8 cellular contexts compared by ENCODE assay signal in genomic region chr2:238427435-238428162, GRCh38. TPM values are rescaled to one million over a fixed set of nuclear protein-coding genes. Genes with fewer than 3 reads are reported as not detected.
A peak's percentile ranks its signal among the peaks of the same experiment; 100 is the strongest.
DNase-seq lines count a peak whose midpoint lies in the region; ATAC-seq and TF ChIP-seq lines count a peak whose summit lies in the region.

No MANE protein-coding gene starts in this region.

- TF ChIP-seq POLR2A in esophagus muscularis mucosa (IDR thresholded peaks at IDR 0.05; ENCODE audit: low read depth) (no peak), ovary (IDR thresholded peaks at IDR 0.05) (no peak)

- intact Hi-C loops in esophagus muscularis mucosa (cut with DNase I) (no loop called here), ovary (cut with DNase I) (no loop called here)

- H3K4me1 ChIP-seq in BE2C (no peaks in the 10 kb centered on the region), GM23248 (ENCODE audit: insufficient read depth) (peaks cover 56% of the 10 kb centered on the region), RWPE2 (ENCODE audit: insufficient read depth, poor library complexity, severe bottlenecking) (peaks cover 39% of the 10 kb centered on the region), esophagus muscularis mucosa (peaks cover 16 to 47% (median 34%) of the 10 kb centered on the region in 4 donors), ovary (ENCODE audit: insufficient read depth) (peaks cover 16% of the 10 kb centered on the region)

- ATAC-seq in RWPE2 (ENCODE audit: low read depth), result peak; percentile 4; the same call in 1 of the 3 replicates

- H3F3A ChIP-seq in GM23248 (ENCODE audit: insufficient read depth), result peaks cover 63% of the 10 kb centered on the region

- no peak overlapping the region for H2AFZ ChIP-seq in GM23248

- TF ChIP-seq EP300 in esophagus muscularis mucosa (IDR thresholded peaks at IDR 0.05), result no peak
- no peak for TF ChIP-seq EP300 in ovary (IDR thresholded peaks at IDR 0.05)

- H3K36me3 ChIP-seq in BE2C, result peaks cover 3% of the 10 kb centered on the region; the same call in 1 of the 2 replicates
- peaks cover 11% of the 10 kb centered on the region; the same call in 1 of the 2 replicates for H3K36me3 ChIP-seq in GM23248 (ENCODE audit: low read depth)
- peaks cover 50% of the 10 kb centered on the region for H3K36me3 ChIP-seq in RWPE2 (ENCODE audit: low read depth)
- H3K36me3 ChIP-seq in esophagus muscularis mucosa, result peaks cover 0 to 6% (median 4%) of the 10 kb centered on the region in 4 donors
- no peaks in the 10 kb centered on the region for H3K36me3 ChIP-seq in ovary

- no peak for DNase-seq in BE2C
- peak; percentile 54 for DNase-seq in GM23248
- DNase-seq in RWPE2 (ENCODE audit: low spot score), result no peak
- DNase-seq in esophagus muscularis mucosa (ENCODE audit: extremely low spot score), result no peak
- peak in 1 of 5 donors; percentile 56 for DNase-seq in ovary
- no peak for DNase-seq in NCI-H2081 (lab: John Stamatoyannopoulos, UW)
- no peak for DNase-seq in NCI-H446 treated with DMSO at 0.1 percent for 48 hours (lab: John Stamatoyannopoulos, UW)
- no peak for DNase-seq in HEK293T (ENCODE audit: extremely low spot score)

- no peaks in the 10 kb centered on the region for H3K27me3 ChIP-seq in BE2C
- H3K27me3 ChIP-seq in GM23248 (replicated peaks; ENCODE audit: insufficient read depth), result no peaks in the 10 kb centered on the region
- no peaks in the 10 kb centered on the region for H3K27me3 ChIP-seq in RWPE2 (ENCODE audit: insufficient read depth, poor library complexity, severe bottlenecking)
- H3K27me3 ChIP-seq in esophagus muscularis mucosa, result no peaks in the 10 kb centered on the region
- no peaks in the 10 kb centered on the region for H3K27me3 ChIP-seq in ovary

- peak overlapping the region; percentile 96 for H3K4me3 ChIP-seq in BE2C (ENCODE audit: low read depth, low read length)
- H3K4me3 ChIP-seq in GM23248, result peak overlapping the region; percentile 89
- peak overlapping the region; percentile 67 for H3K4me3 ChIP-seq in RWPE2 (ENCODE audit: severe bottlenecking)
- H3K4me3 ChIP-seq in esophagus muscularis mucosa, result peak overlapping the region; percentile 72 to 94 (median 84)
- peak overlapping the region; percentile 90 for H3K4me3 ChIP-seq in ovary

- H4K20me1 ChIP-seq in GM23248 (ENCODE audit: insufficient read depth), result no peaks in the 10 kb centered on the region

- H3K9ac ChIP-seq in GM23248, result peak overlapping the region; percentile 96

- CTCF ChIA-PET in HEK293T (lab: Yijun Ruan, JAX), result no interaction called here

- peak overlapping the region; percentile 93 for H3K27ac ChIP-seq in GM23248
- H3K27ac ChIP-seq in RWPE2 (ENCODE audit: poor library complexity, severe bottlenecking), result peak overlapping the region; percentile 100
- peak overlapping the region; percentile 84 to 96 (median 86) for H3K27ac ChIP-seq in esophagus muscularis mucosa (replicated peaks in 1 of 4)
- H3K27ac ChIP-seq in ovary, result peak overlapping the region; percentile 88 to 91

- peaks cover 56% of the 10 kb centered on the region for H3K79me2 ChIP-seq in GM23248 (ENCODE audit: insufficient read depth)

- 1 to 3% methylated on average over 20 of the region's 20 CpGs for WGBS in GM23248 (ENCODE audit: low coverage in 1 of 2, low lambda C conversion rate in 2 of 2, missing lambda C conversion rate in 2 of 2), 2 experiments
- 16% methylated on average over 12 of the region's 20 CpGs for WGBS in esophagus muscularis mucosa
- WGBS in ovary, 3 donors, result 6 to 8% (median 6%) methylated on average over 20 of the region's 20 CpGs

- peak overlapping the region; percentile 83 for H3K4me2 ChIP-seq in GM23248 (ENCODE audit: unreplicated experiment)

- no peak for TF ChIP-seq CTCF in BE2C (IDR thresholded peaks at IDR 0.05; ENCODE audit: low read depth, low read length)
- no peak for TF ChIP-seq CTCF in RWPE2 (IDR thresholded peaks at IDR 0.05; ENCODE audit: poor library complexity, severe bottlenecking)
- TF ChIP-seq CTCF in esophagus muscularis mucosa (IDR thresholded peaks at IDR 0.05), result no peak
- no peak for TF ChIP-seq CTCF in ovary (IDR thresholded peaks at IDR 0.05)

- POLR2A ChIA-PET in HEK293T (lab: Yijun Ruan, JAX), result no interaction called here

- H3K9me3 ChIP-seq in BE2C (no peaks in the 10 kb centered on the region), GM23248 (ENCODE audit: low read depth) (no peaks in the 10 kb centered on the region), RWPE2 (ENCODE audit: severe bottlenecking) (no peaks in the 10 kb centered on the region), esophagus muscularis mucosa (peaks cover 0 to 10% (median 0%) of the 10 kb centered on the region in 4 donors), ovary (no peaks in the 10 kb centered on the region)

- in situ Hi-C loops in GM23248 (cut with MboI), result no loop called here

- H3K9me2 ChIP-seq in GM23248 (ENCODE audit: insufficient read depth), result no peaks in the 10 kb centered on the region

TF ChIP-seq in HEK293T, 16 proteins besides CTCF, POLR2A, EP300 and RAD21:
- no peak for TF ChIP-seq SP1 (IDR thresholded peaks at IDR 0.05)
- no peak for TF ChIP-seq NFRKB (IDR thresholded peaks at IDR 0.05)
- no peak for TF ChIP-seq L3MBTL2 (conservative IDR thresholded peaks at IDR 0.05)
- no peak for TF ChIP-seq BHLHE40 (IDR thresholded peaks at IDR 0.05; ENCODE audit: borderline replicate concordance)
- TF ChIP-seq ZNF384 (IDR thresholded peaks at IDR 0.05), result no peak
- no peak for TF ChIP-seq HDGF (IDR thresholded peaks at IDR 0.05; ENCODE audit: borderline replicate concordance)
- no peak for TF ChIP-seq SUZ12 (IDR thresholded peaks at IDR 0.05)
- no peak for TF ChIP-seq ELF4 (IDR thresholded peaks at IDR 0.05)
- TF ChIP-seq FOXK2 (IDR thresholded peaks at IDR 0.05), result no peak

RNA-seq across cellular contexts. Expression of gene ASB1, which starts 0.9 kb away (rescaled TPM):
- polyA plus RNA-seq in BE2C (2012; ENCODE audit: insufficient read depth, insufficient read length, low read depth), result 39.2 TPM
- total RNA-seq in GM23248 (2014; rRNA removed; shearing (Covaris generic)), result 35.5 and 38.4 TPM in 2 replicates
- polyA plus RNA-seq in GM23248 (2016; fragmentation: Nextera tagmentation; extraction: Ambion mirVana) (31.5 and 35.3 TPM in 2 replicates), ovary (10 to 100 TPM; 18.2 to 22.6 TPM)
- total RNA-seq in esophagus muscularis mucosa (10 to 100 TPM; 19.9 to 42.1 (median 33.9) TPM), ovary (10 to 100 TPM in 6 of 7 donors, 1 to 10 TPM in 1; 9.3 to 34.0 (median 30.6) TPM)
